1 cellular context compared by ENCODE assay signal in the genomic region with DNA sequence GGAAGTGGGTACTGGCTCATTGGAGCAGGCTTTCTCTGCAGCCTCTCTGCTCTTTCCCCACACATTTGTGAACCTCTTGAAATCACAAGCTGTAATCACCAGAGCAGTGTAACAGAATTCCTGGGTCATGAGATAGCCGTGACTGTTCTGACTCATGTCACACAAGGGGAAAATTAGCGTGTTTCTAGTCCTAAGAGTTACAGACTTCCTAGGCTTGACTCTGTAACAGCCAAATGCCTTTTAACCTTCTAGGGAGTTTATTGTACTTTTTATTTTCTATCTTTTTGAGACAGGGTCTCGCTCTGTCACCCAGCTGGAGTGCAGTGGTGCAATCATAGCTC.
TF ChIP-seq lines count a peak whose summit lies in the region.

No MANE protein-coding gene starts in this region.

TF ChIP-seq in GM23338, 12 proteins besides CTCF, POLR2A, EP300 and RAD21 (continued from another document):
- TF ChIP-seq ZNF462 (CRISPR knock-in tag; IDR thresholded peaks at IDR 0.05): no peak
- no peak for TF ChIP-seq JUNB (IDR thresholded peaks at IDR 0.05; ENCODE audit: unreplicated experiment)
TF ChIP-seq in GM23338: peak in this region for 0.
